In the genomic region with DNA sequence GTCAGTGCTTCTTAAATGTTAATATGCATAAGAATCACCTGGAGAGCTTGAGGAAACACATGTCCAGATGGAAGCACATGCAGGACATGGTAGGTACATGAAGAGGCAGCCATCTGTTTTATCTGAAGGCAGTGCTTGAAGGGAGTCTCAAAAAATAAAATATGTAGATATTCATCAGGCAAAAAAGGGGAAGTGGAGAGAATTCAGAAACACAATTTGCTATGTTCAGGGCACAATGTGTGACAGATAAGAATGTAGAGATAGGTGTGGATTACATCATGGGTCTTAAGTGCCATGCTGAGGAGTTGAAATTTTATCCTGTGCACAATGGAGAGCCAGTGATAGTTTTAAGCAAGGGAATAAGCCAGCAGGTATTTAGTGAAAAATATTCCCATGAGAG, we compare ENCODE assay signal across 25 cellular contexts.
"Had no signal": no experiment of that assay in that cellular context is flagged by ENCODE, and none has a peak within 500 bp of the region (broad histone marks: within the 10 kb centered on the region; RNA-seq: fewer than 3 reads in every experiment).

No MANE protein-coding gene starts in this region.

- H3K27ac Mint-ChIP-seq: activated CD4-positive, alpha-beta memory T cell treated with anti-CD3 and anti-CD28 coated beads, Interleukin-2, amount 10 ng/mL, durations not matched to agents 7 days and 5 days; activated CD4-positive, alpha-beta T cell treated with anti-CD3 and anti-CD28 coated beads, Interleukin-2, amount 10 ng/mL, durations not matched to agents 24 days and 14 days; activated naive CD4-positive, alpha-beta T cell treated with anti-CD3 and anti-CD28 coated beads, Interleukin-2, amount 50 U/mL, for 72 hours; dendritic cell treated with granulocyte-macrophage colony-stimulating factor and Interleukin-4, amounts not matched to agents 40 ng/mL and 50 ng/mL, for 4 days; endodermal cell; natural killer cell treated with Interleukin-12 subunit alpha and Interleukin-12 subunit beta and Interleukin-15 and Interleukin-18, amount 100 ng/mL, for 72 hours; stimulated activated memory B cell treated with anti-CD40 and anti-IgM and Interleukin-4, amounts not matched to agents 10 μg/mL and 1 μg/mL and 100 μg/mL, for 72 hours; stimulated activated naive CD8-positive, alpha-beta T cell treated with anti-CD3 and anti-CD28 coated beads, Interleukin-15, amount 100 ng/mL, for 72 hours; T-helper 2 cell treated with Interferon-gamma antibody and Interleukin-4, amounts not matched to agents 5 μg/mL and 100 μg/mL, for 36 hours; type B pancreatic cell had no signal

- DNase-seq: activated CD4-positive, alpha-beta memory T cell treated with anti-CD3 and anti-CD28 coated beads, Interleukin-2, amount 10 ng/mL, durations not matched to agents 7 days and 5 days; activated CD4-positive, alpha-beta T cell treated with anti-CD3 and anti-CD28 coated beads, Interleukin-2, amount 10 ng/mL, durations not matched to agents 24 days and 14 days; activated CD4-positive, CD25-positive, alpha-beta regulatory T cell treated with anti-CD3 and anti-CD28 coated beads, Interleukin-2, amount 50 U/mL, for 72 hours; activated naive CD4-positive, alpha-beta T cell; activated T-cell treated with anti-CD3 and anti-CD28 coated beads, Interleukin-2, amount 50 U/mL, for 48 hours; endodermal cell; foreskin fibroblast; glutamatergic neuron; islet precursor cell; left ventricle myocardium inferior; mesendoderm; stimulated activated CD4-positive, alpha-beta T cell treated with anti-CD3 and anti-CD28 coated beads, Interleukin-1b, Interleukin-23, amount 100 ng/mL, for 48 hours; stimulated activated CD4-positive, alpha-beta T cell treated with anti-CD3 and anti-CD28 coated beads, Interleukin-4, amount 100 ng/mL, for 4 hours; stimulated activated CD8-positive, alpha-beta memory T cell treated with anti-CD3 and anti-CD28 coated beads, Interleukin-4, amount 100 ng/mL, for 48 hours; stimulated activated naive CD8-positive, alpha-beta T cell treated with anti-CD3 and anti-CD28 coated beads, Interleukin-15, amount 100 ng/mL, for 72 hours; substantia nigra; uterus had no signal

- H3K27me3 Mint-ChIP-seq: activated CD4-positive, alpha-beta memory T cell treated with anti-CD3 and anti-CD28 coated beads, Interleukin-2, amount 10 ng/mL, durations not matched to agents 7 days and 5 days; activated CD4-positive, alpha-beta T cell treated with anti-CD3 and anti-CD28 coated beads, Interleukin-2, amount 10 ng/mL, durations not matched to agents 24 days and 14 days; central memory CD8-positive, alpha-beta T cell; dendritic cell treated with granulocyte-macrophage colony-stimulating factor and Interleukin-4, amounts not matched to agents 40 ng/mL and 50 ng/mL, for 4 days; stimulated activated memory B cell treated with anti-CD40 and anti-IgM and Interleukin-4, amounts not matched to agents 10 μg/mL and 1 μg/mL and 100 μg/mL, for 72 hours; stimulated activated naive CD8-positive, alpha-beta T cell treated with anti-CD3 and anti-CD28 coated beads, Interleukin-15, amount 100 ng/mL, for 72 hours; type B pancreatic cell had no signal

- H3K36me3 Mint-ChIP-seq: activated naive CD4-positive, alpha-beta T cell treated with anti-CD3 and anti-CD28 coated beads, Interleukin-2, amount 50 U/mL, for 72 hours; natural killer cell treated with Interleukin-12 subunit alpha and Interleukin-12 subunit beta and Interleukin-15 and Interleukin-18, amount 100 ng/mL, for 72 hours; stimulated activated memory B cell treated with anti-CD40 and anti-IgM and Interleukin-4, amounts not matched to agents 10 μg/mL and 1 μg/mL and 100 μg/mL, for 72 hours; type B pancreatic cell had no signal

- H3K4me1 Mint-ChIP-seq: activated CD4-positive, alpha-beta memory T cell treated with anti-CD3 and anti-CD28 coated beads, Interleukin-2, amount 10 ng/mL, durations not matched to agents 7 days and 5 days; activated CD4-positive, alpha-beta T cell treated with anti-CD3 and anti-CD28 coated beads, Interleukin-2, amount 10 ng/mL, durations not matched to agents 24 days and 14 days; central memory CD8-positive, alpha-beta T cell; endodermal cell; stimulated activated naive CD8-positive, alpha-beta T cell treated with anti-CD3 and anti-CD28 coated beads, Interleukin-15, amount 100 ng/mL, for 72 hours had no signal

- H3K9me3 Mint-ChIP-seq: activated naive CD4-positive, alpha-beta T cell treated with anti-CD3 and anti-CD28 coated beads, Interleukin-2, amount 50 U/mL, for 72 hours; central memory CD8-positive, alpha-beta T cell; dendritic cell treated with granulocyte-macrophage colony-stimulating factor and Interleukin-4, amounts not matched to agents 40 ng/mL and 50 ng/mL, for 4 days; natural killer cell treated with Interleukin-12 subunit alpha and Interleukin-12 subunit beta and Interleukin-15 and Interleukin-18, amount 100 ng/mL, for 72 hours; stimulated activated memory B cell treated with anti-CD40 and anti-IgM and Interleukin-4, amounts not matched to agents 10 μg/mL and 1 μg/mL and 100 μg/mL, for 72 hours; T-helper 2 cell treated with Interferon-gamma antibody and Interleukin-4, amounts not matched to agents 5 μg/mL and 100 μg/mL, for 36 hours had no signal

- H3K4me3 Mint-ChIP-seq: activated CD4-positive, alpha-beta memory T cell treated with anti-CD3 and anti-CD28 coated beads, Interleukin-2, amount 10 ng/mL, durations not matched to agents 7 days and 5 days; activated CD4-positive, alpha-beta T cell treated with anti-CD3 and anti-CD28 coated beads, Interleukin-2, amount 10 ng/mL, durations not matched to agents 24 days and 14 days; central memory CD8-positive, alpha-beta T cell; dendritic cell treated with granulocyte-macrophage colony-stimulating factor and Interleukin-4, amounts not matched to agents 40 ng/mL and 50 ng/mL, for 4 days; endodermal cell; natural killer cell treated with Interleukin-12 subunit alpha and Interleukin-12 subunit beta and Interleukin-15 and Interleukin-18, amount 100 ng/mL, for 72 hours; stimulated activated memory B cell treated with anti-CD40 and anti-IgM and Interleukin-4, amounts not matched to agents 10 μg/mL and 1 μg/mL and 100 μg/mL, for 72 hours; stimulated activated naive CD8-positive, alpha-beta T cell treated with anti-CD3 and anti-CD28 coated beads, Interleukin-15, amount 100 ng/mL, for 72 hours; T-helper 2 cell treated with Interferon-gamma antibody and Interleukin-4, amounts not matched to agents 5 μg/mL and 100 μg/mL, for 36 hours; type B pancreatic cell had no signal

- ATAC-seq: activated naive CD4-positive, alpha-beta T cell treated with anti-CD3 and anti-CD28 coated beads, Interleukin-2, amount 50 U/mL, for 72 hours; esophagus mucosa; natural killer cell treated with Interleukin-12 subunit alpha and Interleukin-12 subunit beta and Interleukin-15 and Interleukin-18, amount 100 ng/mL, for 72 hours; stimulated activated memory B cell treated with anti-CD40 and anti-IgM and Interleukin-4, amounts not matched to agents 10 μg/mL and 1 μg/mL and 100 μg/mL, for 72 hours; stimulated activated naive CD8-positive, alpha-beta T cell treated with anti-CD3 and anti-CD28 coated beads, Interleukin-15, amount 100 ng/mL, for 72 hours had no signal
